Comparison of ENCODE assay signal across 1 cellular context in genomic region chr1:240139511-240139910, GRCh38.
TF ChIP-seq lines count a peak whose summit lies in the region.

No MANE protein-coding gene starts in this region.

TF ChIP-seq in GM23338, 12 proteins besides CTCF, POLR2A, EP300 and RAD21 (continued from another document):
- no peak for TF ChIP-seq EZH2 (IDR thresholded peaks at IDR 0.05; ENCODE audit: low read depth, unreplicated experiment)
- TF ChIP-seq JUNB (IDR thresholded peaks at IDR 0.05; ENCODE audit: unreplicated experiment), result no peak
- no peak for TF ChIP-seq ZNF114 (CRISPR knock-in tag; IDR thresholded peaks at IDR 0.05)
- TF ChIP-seq CREB1 (CRISPR knock-in tag; IDR thresholded peaks at IDR 0.05; ENCODE audit: low read depth), result no peak
- no peak for TF ChIP-seq STAT1 (IDR thresholded peaks at IDR 0.05; ENCODE audit: unreplicated experiment)
- no peak for TF ChIP-seq ZNF462 (CRISPR knock-in tag; IDR thresholded peaks at IDR 0.05)
